In the genomic region with DNA sequence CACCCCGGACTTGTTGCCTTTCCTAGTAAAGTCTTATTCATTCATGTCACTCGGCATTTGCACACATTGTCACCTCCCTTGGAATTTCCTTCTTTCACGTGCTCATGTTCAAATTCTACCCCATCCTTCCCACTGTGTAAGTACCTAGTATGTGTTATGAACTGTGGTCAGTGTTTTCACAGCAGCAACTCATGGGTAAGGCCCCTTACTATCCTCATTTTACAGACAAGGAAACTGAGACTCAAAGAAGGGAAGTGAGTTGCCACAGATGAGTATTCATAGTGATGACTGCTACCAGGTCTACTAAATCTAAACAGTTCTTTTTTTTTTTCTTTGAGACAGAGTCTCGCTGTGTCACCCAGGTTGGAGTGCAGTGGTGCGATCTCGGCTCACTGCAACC, we compare ENCODE assay signal across 18 cellular contexts.
"Had no signal": no experiment of that assay in that cellular context is flagged by ENCODE, and none has a peak within 500 bp of the region (broad histone marks: within the 10 kb centered on the region; RNA-seq: fewer than 3 reads in every experiment).

No MANE protein-coding gene starts in this region.

- H3K4me3 Mint-ChIP-seq: activated naive CD4-positive, alpha-beta T cell treated with anti-CD3 and anti-CD28 coated beads, Interleukin-2, amount 50 U/mL, for 24 hours; brain; central memory CD8-positive, alpha-beta T cell had no signal

- H3K27me3 ChIP-seq: gastrocnemius medialis, heart right ventricle, left lung, neutrophil, stomach, thyroid gland had no signal

- H3K4me3 ChIP-seq: gastrocnemius medialis, heart right ventricle, left lung, mucosa of descending colon, stomach, thyroid gland had no signal

- DNase-seq: activated CD4-positive, alpha-beta T cell treated with anti-CD3 and anti-CD28 coated beads for 48 hours; amniotic stem cell; effector memory CD4-positive, alpha-beta T cell; gastrocnemius medialis; heart right ventricle; left lung; mucosa of descending colon; stimulated activated CD4-positive, alpha-beta T cell treated with anti-CD3 and anti-CD28 coated beads, Interleukin-15, amount 100 ng/mL, for 24 hours; stimulated activated CD4-positive, alpha-beta T cell treated with anti-CD3 and anti-CD28 coated beads, Interleukin-4, amount 100 ng/mL, for 24 hours; stomach; thyroid gland had no signal

- FAIRE-seq: islet of Langerhans, urothelium cell line had no signal

- ATAC-seq: gastrocnemius medialis; heart right ventricle; left lung; mucosa of descending colon; naive thymus-derived CD8-positive, alpha-beta T cell had no signal

- H3K9me3 ChIP-seq: gastrocnemius medialis, heart right ventricle, left lung, mucosa of descending colon, neutrophil, stomach, thyroid gland had no signal

- H3K9me3 Mint-ChIP-seq: activated naive CD4-positive, alpha-beta T cell treated with anti-CD3 and anti-CD28 coated beads, Interleukin-2, amount 50 U/mL, for 24 hours; brain; central memory CD8-positive, alpha-beta T cell; naive thymus-derived CD8-positive, alpha-beta T cell had no signal

- H3K36me3 ChIP-seq: gastrocnemius medialis, heart right ventricle, left lung, neutrophil, stomach, thyroid gland had no signal

- H3K27ac Mint-ChIP-seq: activated naive CD4-positive, alpha-beta T cell treated with anti-CD3 and anti-CD28 coated beads, Interleukin-2, amount 50 U/mL, for 24 hours had no signal

- H3K4me1 ChIP-seq: gastrocnemius medialis, thyroid gland had no signal

- H3K27ac ChIP-seq: gastrocnemius medialis, heart right ventricle, left lung, neutrophil, stomach, thyroid gland had no signal

- H3K27me3 Mint-ChIP-seq: activated naive CD4-positive, alpha-beta T cell treated with anti-CD3 and anti-CD28 coated beads, Interleukin-2, amount 50 U/mL, for 24 hours; central memory CD8-positive, alpha-beta T cell had no signal

- H3K36me3 Mint-ChIP-seq: activated naive CD4-positive, alpha-beta T cell treated with anti-CD3 and anti-CD28 coated beads, Interleukin-2, amount 50 U/mL, for 24 hours; brain; naive thymus-derived CD8-positive, alpha-beta T cell had no signal
